In genomic region chr4:122524176-122524575, GRCh38 we compare ENCODE assay signal across 31 cellular contexts.
DNase-seq lines count a peak whose midpoint lies in the region; ATAC-seq, FAIRE-seq and TF ChIP-seq lines count a peak whose summit lies in the region.
"Had no signal": no experiment of that assay in that cellular context is flagged by ENCODE, and none has a peak within 500 bp of the region (broad histone marks: within the 10 kb centered on the region; RNA-seq: fewer than 3 reads in every experiment).

No MANE protein-coding gene starts in this region.

- TF ChIP-seq CTCF in K562 (IDR thresholded peaks at IDR 0.05 in 2 of 3, conservative IDR thresholded peaks at IDR 0.05 in 1 of 3; ENCODE audit: insufficient read depth in 2 of 3, low read depth in 1 of 3, low read length in 3 of 3), result no peak
- TF ChIP-seq CTCF in tibial artery (IDR thresholded peaks at IDR 0.05), result no peak

- no TSS peak for BruUV-seq in K562 (replicated peaks; lab: Mats Ljungman, UMichigan)

- no peak for TF ChIP-seq EP300 in K562 (IDR thresholded peaks at IDR 0.05; ENCODE audit: low read length)

- H3K9ac ChIP-seq in adipocyte (ENCODE audit: low read length) (no peak overlapping the region), K562 (ENCODE audit: insufficient read depth in 1 of 2, low read depth in 2 of 2, low read length in 2 of 2) (no peak overlapping the region)
- H3K9ac ChIP-seq: BLaER1; BLaER1 treated with 17β-estradiol and CSF1 and Interleukin-3, amounts not matched to agents 10 nM and 100 nM had no signal

- no peaks in the 10 kb centered on the region for H3K79me2 ChIP-seq in K562 (ENCODE audit: control insufficient read depth, insufficient read depth, low read length)

- H3K4me3 ChIP-seq in adipocyte (ENCODE audit: low read length) (peak overlapping the region; percentile 9), K562 (no peak overlapping the region), tibial artery (no peak overlapping the region)
- H3K4me3 ChIP-seq: A549; BLaER1; BLaER1 treated with 17β-estradiol and CSF1 and Interleukin-3, amounts not matched to agents 10 nM and 100 nM had no signal

- no peaks in the 10 kb centered on the region for H4K20me1 ChIP-seq in K562 (replicated peaks; ENCODE audit: control insufficient read depth, insufficient read depth, low read length)
- H4K20me1 ChIP-seq: BLaER1; BLaER1 treated with 17β-estradiol and CSF1 and Interleukin-3, amounts not matched to agents 10 nM and 100 nM had no signal

- in situ Hi-C loops in K562 (cut with MboI), result no loop called here

- POLR2A ChIA-PET in K562 (lab: Yijun Ruan, JAX), result no interaction called here

- CTCF ChIA-PET in K562 (lab: Yijun Ruan, JAX; ENCODE audit: low intra/inter-chr PET ratio), result no interaction called here

- no peak overlapping the region for H3K4me2 ChIP-seq in K562 (ENCODE audit: insufficient read depth, low read length)
- H3K4me2 ChIP-seq: A549; BLaER1; BLaER1 treated with 17β-estradiol and CSF1 and Interleukin-3, amounts not matched to agents 10 nM and 100 nM had no signal

- ATAC-seq in K562 (no peak), GM21526 (IDR thresholded peaks at IDR 0.05; ENCODE audit: low FRiP score, unreplicated experiment) (no peak)
- ATAC-seq: A549; CD8-positive, alpha-beta T cell had no signal

- H3K36me3 ChIP-seq in adipocyte (ENCODE audit: control insufficient read depth, insufficient read depth, low read length, severe bottlenecking) (no peaks in the 10 kb centered on the region), K562 (ENCODE audit: control insufficient read depth, insufficient read depth, low read length) (no peaks in the 10 kb centered on the region), tibial artery (no peaks in the 10 kb centered on the region)
- H3K36me3 ChIP-seq: BE2C; BLaER1; BLaER1 treated with 17β-estradiol and CSF1 and Interleukin-3, amounts not matched to agents 10 nM and 100 nM had no signal

- no peak for TF ChIP-seq RAD21 in K562 (CRISPR knock-in tag; conservative IDR thresholded peaks at IDR 0.05 in 1 of 2, IDR thresholded peaks at IDR 0.05 in 1 of 2)

- DNase-seq in adipocyte (ENCODE audit: low read depth), result no peak
- no peak for DNase-seq in K562 (ENCODE audit: extremely low read depth in 1 of 4, low spot score in 3 of 4)
- no peak for DNase-seq in tibial artery
- DNase-seq: 8988T; ACHN; AML-193; BE2C; C1 segment of cervical spinal cord; Caco-2; Calu3; CD4-positive, alpha-beta memory T cell; CD4-positive, alpha-beta T cell; CD4-positive, CD25-positive, alpha-beta regulatory T cell; CD8-positive, alpha-beta memory T cell; CD8-positive, alpha-beta T cell; COR-L47; DMS 273 treated with DMSO at 0.1 percent for 48 hours; DMS153; DMS53; DMS79; DMS79 treated with DMSO at 0.1 percent for 48 hours; DND-41; EL had no signal

- no peak for FAIRE-seq in K562 (lab: Jason Lieb, UNC)
- FAIRE-seq: A204.1, A549, D721Med had no signal

- intact Hi-C loops in K562 (cut with micrococcal nuclease) (no loop called here), tibial artery (cut with DNase I; ENCODE audit: low total_unique reads) (no loop called here)

- H3K27ac ChIP-seq in K562 (ENCODE audit: extremely low read depth, low read depth, low read length) (no peak overlapping the region), tibial artery (no peak overlapping the region)
- H3K27ac ChIP-seq: 22Rv1; A549; BLaER1; BLaER1 treated with 17β-estradiol and CSF1 and Interleukin-3, amounts not matched to agents 10 nM and 100 nM; C4-2B had no signal

- H3K4me1 ChIP-seq in adipocyte (ENCODE audit: control insufficient read depth, insufficient read depth, low read length) (peaks cover 20% of the 10 kb centered on the region), K562 (replicated peaks in 1 of 2; ENCODE audit: control insufficient read depth in 2 of 2, insufficient read depth in 2 of 2, low read length in 2 of 2) (no peaks in the 10 kb centered on the region), tibial artery (no peaks in the 10 kb centered on the region)
- H3K4me1 ChIP-seq: A549; BE2C; BLaER1; BLaER1 treated with 17β-estradiol and CSF1 and Interleukin-3, amounts not matched to agents 10 nM and 100 nM had no signal

- H2AFZ ChIP-seq in K562 (ENCODE audit: low read depth, low read length), result no peak overlapping the region

- no peak for TF ChIP-seq POLR2A in K562 (conservative IDR thresholded peaks at IDR 0.05)

- H3K27me3 ChIP-seq in adipocyte (replicated peaks; ENCODE audit: control insufficient read depth, insufficient read depth, low read length) (no peaks in the 10 kb centered on the region), K562 (ENCODE audit: control insufficient read depth in 2 of 2, insufficient read depth in 2 of 2, low read length in 2 of 2) (no peaks in the 10 kb centered on the region), tibial artery (no peaks in the 10 kb centered on the region)
- H3K27me3 ChIP-seq: BE2C; BLaER1; BLaER1 treated with 17β-estradiol and CSF1 and Interleukin-3, amounts not matched to agents 10 nM and 100 nM had no signal

- H3K9me1 ChIP-seq in K562 (ENCODE audit: control insufficient read depth, insufficient read depth, low read length), result no peaks in the 10 kb centered on the region

- H3K9me3 ChIP-seq in adipocyte (ENCODE audit: control insufficient read depth, low read length), result peaks cover 29% of the 10 kb centered on the region
- H3K9me3 ChIP-seq in K562 (replicated peaks; ENCODE audit: control insufficient read depth, insufficient read depth, low read depth, low read length), result no peaks in the 10 kb centered on the region; the same call in 1 of the 2 replicates
- no peaks in the 10 kb centered on the region for H3K9me3 ChIP-seq in tibial artery
- H3K9me3 ChIP-seq: A549, BE2C, BLaER1 had no signal

TF ChIP-seq in K562, 482 proteins besides CTCF, POLR2A, EP300 and RAD21:
- TF ChIP-seq SRSF3 (IDR thresholded peaks at IDR 0.05; ENCODE audit: insufficient read depth, low read length), result no peak
- TF ChIP-seq ZFP30 (CRISPR knock-in tag; IDR thresholded peaks at IDR 0.05; ENCODE audit: borderline replicate concordance), result peak; percentile 54; the same call in 1 of the 2 replicates
- TF ChIP-seq TRIM24 (IDR thresholded peaks at IDR 0.05), result peak in 1 of 2 experiments; percentile 19; a peak in 1 of 4 replicates
- no peak for TF ChIP-seq ZNF124 (CRISPR knock-in tag; IDR thresholded peaks at IDR 0.05)
- TF ChIP-seq TRIM28 (IDR thresholded peaks at IDR 0.05), result peak; percentile 36; the same call in 1 of the 2 replicates
- peak in 1 of 2 experiments; percentile 65; a peak in 1 of 3 replicates for TF ChIP-seq CBX3 (IDR thresholded peaks at IDR 0.05; ENCODE audit: borderline replicate concordance in 1 of 2, low read length in 2 of 2)
